ENCODE assay signal across 10 cellular contexts in genomic region chr15:90420488-90420850, GRCh38. TPM values are rescaled to one million over a fixed set of nuclear protein-coding genes. Genes with fewer than 3 reads are reported as not detected.
DNase-seq lines count a peak whose midpoint lies in the region; ATAC-seq and TF ChIP-seq lines count a peak whose summit lies in the region.
"Had no signal": no experiment of that assay in that cellular context is flagged by ENCODE, and none has a peak within 500 bp of the region (broad histone marks: within the 10 kb centered on the region; RNA-seq: fewer than 3 reads in every experiment).

No MANE protein-coding gene starts in this region.

- TF ChIP-seq CTCF in WTC11 (IDR thresholded peaks at IDR 0.05) (no peak), fibroblast of lung (conservative IDR thresholded peaks at IDR 0.05 in 1 of 2, IDR thresholded peaks at IDR 0.05 in 1 of 2; ENCODE audit: low read depth in 1 of 2, low read length in 2 of 2) (no peak), retinal pigment epithelial cell (conservative IDR thresholded peaks at IDR 0.05; ENCODE audit: low read depth, low read length) (no peak), spleen (IDR thresholded peaks at IDR 0.05 in 8 of 11, conservative IDR thresholded peaks at IDR 0.05 in 3 of 11) (no peak), foreskin fibroblast (IDR thresholded peaks at IDR 0.05; ENCODE audit: low read depth, low read length) (no peak)

- peak overlapping the region; percentile 91 for H3K4me2 ChIP-seq in fibroblast of lung (ENCODE audit: extremely low read depth, insufficient read depth, low read length)

- H3K9ac ChIP-seq in fibroblast of lung (ENCODE audit: insufficient read depth, low read length), result no peak overlapping the region

- H3K36me3 Mint-ChIP-seq in CD8-positive, alpha-beta memory T cell, result peaks cover 0 to 8% (median 8%) of the 10 kb centered on the region in 3 donors
- peaks cover 9% of the 10 kb centered on the region for H3K36me3 Mint-ChIP-seq in WTC11

- H4K20me1 ChIP-seq in fibroblast of lung (ENCODE audit: control insufficient read depth, extremely low read depth, insufficient read depth, low read length), result no peaks in the 10 kb centered on the region

- 81 to 100% (median 94%) methylated on average over 1 of the region's 1 CpG for WGBS in spleen, 5 donors

- no peaks in the 10 kb centered on the region for H3K9me3 ChIP-seq in CD8-positive, alpha-beta memory T cell (ENCODE audit: low read length)
- H3K9me3 ChIP-seq in fibroblast of lung (ENCODE audit: control insufficient read depth, insufficient read depth, low read depth, low read length) (no peaks in the 10 kb centered on the region), spleen (no peaks in the 10 kb centered on the region)

- no peak for DNase-seq in CD8-positive, alpha-beta memory T cell
- DNase-seq in WTC11 (ENCODE audit: low spot score) (no peak), fibroblast of lung (ENCODE audit: low read depth in 2 of 2) (no peak), retinal pigment epithelial cell (ENCODE audit: low read depth) (no peak), hippocampal formation (lab: John Stamatoyannopoulos, UW) (no peak), spleen (no peak), foreskin fibroblast (no peak)
- DNase-seq: activated CD8-positive, alpha-beta memory T cell treated with anti-CD3 and anti-CD28 coated beads for 24 hours; mesendoderm had no signal

- H3K4me3 ChIP-seq in CD8-positive, alpha-beta memory T cell (ENCODE audit: low read length), result no peak overlapping the region
- H3K4me3 ChIP-seq in fibroblast of lung (replicated peaks in 1 of 4; ENCODE audit: control extremely low read depth in 1 of 4, insufficient read depth in 1 of 4, low read depth in 3 of 4, low read length in 4 of 4) (peak overlapping the region in 1 of 4 experiments; percentile 25), retinal pigment epithelial cell (ENCODE audit: low read length) (peak overlapping the region; percentile 17), spleen (no peak overlapping the region), foreskin fibroblast (ENCODE audit: low read depth in 1 of 2, low read length in 2 of 2) (no peak overlapping the region)

- no peaks in the 10 kb centered on the region for H3K27me3 Mint-ChIP-seq in CD8-positive, alpha-beta memory T cell
- no peaks in the 10 kb centered on the region for H3K27me3 Mint-ChIP-seq in WTC11 (ENCODE audit: low read depth)

- peaks cover 85% of the 10 kb centered on the region for H3K79me2 ChIP-seq in fibroblast of lung (ENCODE audit: control insufficient read depth, insufficient read depth, low read length)

- H2AFZ ChIP-seq in fibroblast of lung (ENCODE audit: low read length), result no peak overlapping the region

- peak overlapping the region in 5 of 7 donors; percentile 7 to 32 (median 21) for H3K4me3 Mint-ChIP-seq in CD8-positive, alpha-beta memory T cell
- H3K4me3 Mint-ChIP-seq in WTC11, result no peak overlapping the region

- POLR2A ChIA-PET in CD8-positive, alpha-beta memory T cell (lab: Charles Lee), result no interaction called here
- POLR2A ChIA-PET in WTC11 (lab: Charles Lee), result no interaction called here

- peaks cover 62 to 81% (median 77%) of the 10 kb centered on the region in 3 donors for H3K4me1 Mint-ChIP-seq in CD8-positive, alpha-beta memory T cell
- peaks cover 46% of the 10 kb centered on the region for H3K4me1 Mint-ChIP-seq in WTC11

- H3K36me3 ChIP-seq in CD8-positive, alpha-beta memory T cell (ENCODE audit: insufficient read depth, low read length), result no peaks in the 10 kb centered on the region
- H3K36me3 ChIP-seq in fibroblast of lung (ENCODE audit: control insufficient read depth, insufficient read depth, low read length) (no peaks in the 10 kb centered on the region), spleen (peaks cover 0 to 7% (median 0%) of the 10 kb centered on the region in 6 donors)

- ATAC-seq in WTC11, result no peak
- no peak for ATAC-seq in GM18867 (IDR thresholded peaks at IDR 0.05; ENCODE audit: unreplicated experiment)

- H3K4me1 ChIP-seq in CD8-positive, alpha-beta memory T cell (ENCODE audit: insufficient read depth, low read length), result peaks cover 46% of the 10 kb centered on the region
- H3K4me1 ChIP-seq in fibroblast of lung (ENCODE audit: control insufficient read depth, extremely low read depth, insufficient read depth, low read length) (peaks cover 24% of the 10 kb centered on the region), spleen (peaks cover 39 to 90% (median 73%) of the 10 kb centered on the region in 6 donors)

- intact Hi-C loops in spleen (cut with DNase I; ENCODE audit: low total_unique reads), result no loop called here

- H3K9me3 Mint-ChIP-seq in CD8-positive, alpha-beta memory T cell, result no peaks in the 10 kb centered on the region
- peaks cover 11% of the 10 kb centered on the region for H3K9me3 Mint-ChIP-seq in WTC11

- TF ChIP-seq POLR2A in spleen (IDR thresholded peaks at IDR 0.05), result no peak

- H3K27ac ChIP-seq in CD8-positive, alpha-beta memory T cell (ENCODE audit: low read depth, low read length), result no peak overlapping the region
- peak overlapping the region; percentile 57 for H3K27ac ChIP-seq in fibroblast of lung (ENCODE audit: insufficient read depth, low read length)
- peak overlapping the region in 2 of 8 donors; percentile 24 to 30 for H3K27ac ChIP-seq in spleen

- H3K27me3 ChIP-seq in CD8-positive, alpha-beta memory T cell (ENCODE audit: insufficient read depth, low read length, poor library complexity, severe bottlenecking), result no peaks in the 10 kb centered on the region
- H3K27me3 ChIP-seq in fibroblast of lung (ENCODE audit: control insufficient read depth, insufficient read depth, low read length) (no peaks in the 10 kb centered on the region), spleen (replicated peaks in 1 of 7) (no peaks in the 10 kb centered on the region)

- CTCF ChIA-PET in CD8-positive, alpha-beta memory T cell (lab: Charles Lee), result no interaction called here
- CTCF ChIA-PET in WTC11 (lab: Charles Lee), result no interaction called here

- H3K27ac Mint-ChIP-seq in CD8-positive, alpha-beta memory T cell, result peak overlapping the region; percentile 24 to 96 (median 62)
- peak overlapping the region; percentile 69 for H3K27ac Mint-ChIP-seq in WTC11

TF ChIP-seq in WTC11, 78 proteins besides CTCF, POLR2A, EP300 and RAD21:
- TF ChIP-seq NR1H2 (CRISPR knock-in tag; IDR thresholded peaks at IDR 0.05) (no peak), ZNF263 (CRISPR knock-in tag; IDR thresholded peaks at IDR 0.05; ENCODE audit: low read depth) (no peak), ZNF219 (CRISPR knock-in tag; IDR thresholded peaks at IDR 0.05; ENCODE audit: borderline replicate concordance) (no peak), JAZF1 (CRISPR knock-in tag; IDR thresholded peaks at IDR 0.05) (no peak), ESRRA (CRISPR knock-in tag; IDR thresholded peaks at IDR 0.05; ENCODE audit: borderline replicate concordance) (no peak), ZNF416 (CRISPR knock-in tag; IDR thresholded peaks at IDR 0.05) (no peak), ELF4 (CRISPR knock-in tag; IDR thresholded peaks at IDR 0.05; ENCODE audit: low read depth) (no peak), IRF1 (CRISPR knock-in tag; IDR thresholded peaks at IDR 0.05) (no peak), NR3C1 (CRISPR knock-in tag; conservative IDR thresholded peaks at IDR 0.05; ENCODE audit: low read depth) (no peak), RELA (CRISPR knock-in tag; IDR thresholded peaks at IDR 0.05; ENCODE audit: borderline replicate concordance) (no peak), PRRX2 (CRISPR knock-in tag; IDR thresholded peaks at IDR 0.05) (no peak)
TF ChIP-seq in WTC11: peak in this region for 0.

RNA-seq across cellular contexts. Expression of gene IQGAP1, which starts 32.4 kb away (rescaled TPM):
- 100 to 1,000 TPM; 173 to 176 TPM for total RNA-seq in CD8-positive, alpha-beta memory T cell
- polyA plus RNA-seq in CD8-positive, alpha-beta memory T cell, result 151 TPM
- total RNA-seq in WTC11 (2021) (83.0 to 106 TPM (median 86.8 TPM) in 3 replicates), fibroblast of lung (160 and 270 TPM in 2 replicates), spleen (100 to 1,000 TPM; 190 to 282 (median 261) TPM)
- polyA plus RNA-seq in fibroblast of lung (222 and 231 TPM in 2 replicates), spleen (10 to 100 TPM; 48.1 to 72.0 (median 51.6) TPM)
- polyA plus RNA-seq in fibroblast of lung (2012), result 176 TPM in 2 replicates
- polyA minus RNA-seq in fibroblast of lung (ENCODE audit: low replicate concordance), result 127 and 133 TPM in 2 replicates
